27 cellular contexts compared by ENCODE assay signal in the genomic region with DNA sequence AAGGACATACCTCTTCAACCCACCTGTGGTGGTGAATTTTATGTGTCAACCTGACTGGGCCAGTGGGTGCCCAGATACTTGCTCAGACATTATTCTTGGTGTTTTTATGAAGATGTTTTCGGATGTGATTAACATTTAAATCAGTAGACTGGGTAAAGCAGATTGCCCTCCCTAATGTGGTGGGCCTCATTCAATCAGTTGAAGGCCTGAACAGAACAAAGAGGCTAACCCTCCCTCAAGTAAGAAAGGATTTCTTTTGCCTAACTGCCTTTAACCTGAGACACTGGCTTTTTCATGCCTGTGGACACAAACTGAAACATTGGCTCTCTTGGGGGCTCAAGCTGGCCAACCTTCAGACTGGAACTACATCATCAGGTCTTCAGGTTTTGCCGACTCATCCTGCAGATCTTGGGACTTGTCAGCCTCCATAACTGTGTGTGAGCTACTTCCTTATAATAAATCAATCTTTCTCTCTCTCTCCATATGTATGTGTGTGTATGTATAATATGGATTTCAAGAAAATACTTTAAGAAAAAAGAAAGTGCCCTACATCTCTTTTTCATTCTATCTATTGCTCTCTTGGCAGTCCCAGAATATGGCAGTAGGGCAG. TPM values are rescaled to one million over a fixed set of nuclear protein-coding genes. Genes with fewer than 3 reads are reported as not detected.
DNase-seq lines count a peak whose midpoint lies in the region; ATAC-seq, FAIRE-seq and TF ChIP-seq lines count a peak whose summit lies in the region.
"Had no signal": no experiment of that assay in that cellular context is flagged by ENCODE, and none has a peak within 500 bp of the region (broad histone marks: within the 10 kb centered on the region; RNA-seq: fewer than 3 reads in every experiment).

No MANE protein-coding gene starts in this region.

- TF ChIP-seq EP300 in HepG2 (IDR thresholded peaks at IDR 0.05; ENCODE audit: low read depth in 2 of 2, low read length in 2 of 2) (no peak), HepG2 (CRISPR knock-in tag; IDR thresholded peaks at IDR 0.05; ENCODE audit: borderline replicate concordance) (no peak)

- H3K27me3 ChIP-seq in HepG2 (ENCODE audit: control insufficient read depth in 1 of 2, insufficient read depth in 2 of 2, low read length in 2 of 2) = no peaks in the 10 kb centered on the region
- H3K27me3 ChIP-seq in right lobe of liver = no peaks in the 10 kb centered on the region
- H3K27me3 ChIP-seq in WERI-Rb-1 (ENCODE audit: insufficient read depth, low read depth, severe bottlenecking) = no peaks in the 10 kb centered on the region
- no peaks in the 10 kb centered on the region for H3K27me3 ChIP-seq in left lung
- H3K27me3 ChIP-seq: BLaER1 treated with 17β-estradiol and CSF1 and Interleukin-3, amounts not matched to agents 10 nM and 100 nM had no signal

- no peak for FAIRE-seq in HepG2 (lab: Jason Lieb, UNC)
- FAIRE-seq: A204.1, RCC 7860 had no signal

- no peaks in the 10 kb centered on the region for H3K4me1 ChIP-seq in HepG2 (ENCODE audit: insufficient read depth, low read length)
- H3K4me1 ChIP-seq in right lobe of liver = no peaks in the 10 kb centered on the region
- no peaks in the 10 kb centered on the region for H3K4me1 ChIP-seq in left lung
- H3K4me1 ChIP-seq: HAP-1 had no signal

- POLR2A ChIA-PET in HepG2 (lab: Yijun Ruan, JAX) = no interaction called here

- ATAC-seq in HepG2 = no peak
- no peak for ATAC-seq in right lobe of liver
- no peak for ATAC-seq in left lung

- H3K36me3 ChIP-seq in HepG2 (replicated peaks in 1 of 2; ENCODE audit: control insufficient read depth in 1 of 2, insufficient read depth in 2 of 2, low read length in 2 of 2) = no peaks in the 10 kb centered on the region
- no peaks in the 10 kb centered on the region for H3K36me3 ChIP-seq in right lobe of liver
- H3K36me3 ChIP-seq in WERI-Rb-1 = no peaks in the 10 kb centered on the region
- H3K36me3 ChIP-seq in left lung = no peaks in the 10 kb centered on the region
- H3K36me3 ChIP-seq: BLaER1 treated with 17β-estradiol and CSF1 and Interleukin-3, amounts not matched to agents 10 nM and 100 nM; HAP-1 had no signal

- 31% methylated on average over 2 of the region's 2 CpGs for WGBS in HepG2 (ENCODE audit: low lambda C conversion rate)
- WGBS in right lobe of liver (ENCODE audit: insufficient coverage, low coverage, low lambda C conversion rate, missing lambda C conversion rate) = 80% methylated on average over 2 of the region's 2 CpGs

- DNase-seq in HepG2 (ENCODE audit: low spot score) (no peak), right lobe of liver (no peak), OCI-M1 (lab: John Stamatoyannopoulos, UW) (peak; percentile 73), choroid plexus epithelial cell (ENCODE audit: low read depth) (peak; percentile 1), WERI-Rb-1 (no peak), HPDE6-E6E7 (ENCODE audit: extremely low spot score) (no peak), left lung (no peak)
- DNase-seq: AML-193; CD4-positive, alpha-beta memory T cell; COR-L47; DMS53; Kasumi-1; NCI-H1048; NCI-H1417; NCI-H1694; NCI-H2029 treated with DMSO at 0.1 percent for 48 hours; NCI-H446 treated with DMSO at 0.1 percent for 48 hours; NCI-H526 treated with DMSO at 0.1 percent for 48 hours; SK-N-SH; SW 1271 had no signal

- H3K4me3 ChIP-seq in HepG2 (replicated peaks in 1 of 3; ENCODE audit: insufficient read depth in 1 of 3, low read depth in 2 of 3, low read length in 3 of 3) (no peak overlapping the region), right lobe of liver (no peak overlapping the region), choroid plexus epithelial cell (ENCODE audit: low read depth, low read length) (no peak overlapping the region), WERI-Rb-1 (ENCODE audit: low read depth, low read length) (no peak overlapping the region), left lung (no peak overlapping the region)
- H3K4me3 ChIP-seq: BLaER1 treated with 17β-estradiol and CSF1 and Interleukin-3, amounts not matched to agents 10 nM and 100 nM; GM23338; HAP-1 had no signal

- TF ChIP-seq RAD21 in HepG2 (CRISPR knock-in tag; IDR thresholded peaks at IDR 0.05) = no peak

- no peak overlapping the region for H3K9ac ChIP-seq in HepG2 (ENCODE audit: insufficient read depth, low read depth, low read length)
- H3K9ac ChIP-seq: BLaER1 treated with 17β-estradiol and CSF1 and Interleukin-3, amounts not matched to agents 10 nM and 100 nM; SK-N-SH had no signal

- no peak for TF ChIP-seq CTCF in HepG2 (CRISPR knock-in tag; IDR thresholded peaks at IDR 0.05)
- TF ChIP-seq CTCF in right lobe of liver (IDR thresholded peaks at IDR 0.05) = no peak
- no peak for TF ChIP-seq CTCF in choroid plexus epithelial cell (conservative IDR thresholded peaks at IDR 0.05; ENCODE audit: low read depth, low read length)
- no peak for TF ChIP-seq CTCF in WERI-Rb-1 (IDR thresholded peaks at IDR 0.05; ENCODE audit: low read depth, low read length)
- no peak for TF ChIP-seq CTCF in left lung (IDR thresholded peaks at IDR 0.05)

- no TSS peak for BruUV-seq in HepG2 (replicated peaks; lab: Mats Ljungman, UMichigan)

- H4K20me1 ChIP-seq in HepG2 (ENCODE audit: insufficient read depth, low read length) = no peaks in the 10 kb centered on the region
- H4K20me1 ChIP-seq: BLaER1 treated with 17β-estradiol and CSF1 and Interleukin-3, amounts not matched to agents 10 nM and 100 nM had no signal

- no peak overlapping the region for H2AFZ ChIP-seq in HepG2 (ENCODE audit: low read length)

- CTCF ChIA-PET in HepG2 (lab: Yijun Ruan, JAX; ENCODE audit: low intra/inter-chr PET ratio, low total read pairs) = no interaction called here

- no peaks in the 10 kb centered on the region for H3K79me2 ChIP-seq in HepG2 (ENCODE audit: insufficient read depth, low read length)

- no peak overlapping the region for H3K27ac ChIP-seq in HepG2 (ENCODE audit: extremely low read length, insufficient read depth, low read length)
- H3K27ac ChIP-seq in right lobe of liver = no peak overlapping the region
- no peak overlapping the region for H3K27ac ChIP-seq in WERI-Rb-1
- no peak overlapping the region for H3K27ac ChIP-seq in left lung
- H3K27ac ChIP-seq: BLaER1 treated with 17β-estradiol and CSF1 and Interleukin-3, amounts not matched to agents 10 nM and 100 nM had no signal

- H3K4me2 ChIP-seq in HepG2 (ENCODE audit: low read depth, low read length) = no peak overlapping the region
- H3K4me2 ChIP-seq: SK-N-SH had no signal

- H3K9me3 ChIP-seq in HepG2 (ENCODE audit: low read length) (no peaks in the 10 kb centered on the region), right lobe of liver (no peaks in the 10 kb centered on the region), WERI-Rb-1 (ENCODE audit: severe bottlenecking) (no peaks in the 10 kb centered on the region), left lung (no peaks in the 10 kb centered on the region)
- H3K9me3 ChIP-seq: BLaER1 treated with 17β-estradiol and CSF1 and Interleukin-3, amounts not matched to agents 10 nM and 100 nM; HAP-1; SK-N-SH had no signal

- intact Hi-C loops in HepG2 (cut with micrococcal nuclease; ENCODE audit: unreplicated experiment) = no loop called here
- intact Hi-C loops in right lobe of liver (cut with DNase I) = no loop called here
- intact Hi-C loops in left lung (cut with DNase I) = no loop called here

- in situ Hi-C loops in HepG2 (cut with HindIII; ENCODE audit: extremely low pct_ligation_motif_present, low pct_unique_long_range_greater_than_20kb) = no loop called here

- TF ChIP-seq POLR2A in HepG2 (IDR thresholded peaks at IDR 0.05; ENCODE audit: insufficient read depth in 1 of 2, low read depth in 2 of 2, low read length in 2 of 2) = no peak
- TF ChIP-seq POLR2A in right lobe of liver (IDR thresholded peaks at IDR 0.05) = no peak

TF ChIP-seq in HepG2, 621 proteins besides CTCF, POLR2A, EP300 and RAD21:
- TF ChIP-seq CHD4 (IDR thresholded peaks at IDR 0.05; ENCODE audit: borderline replicate concordance, low read length) = no peak
- TF ChIP-seq NFE2L2 (IDR thresholded peaks at IDR 0.05; ENCODE audit: low read length) = peak; percentile 29; the same call in 1 of the 2 replicates
- TF ChIP-seq NCOA1 (CRISPR knock-in tag; IDR thresholded peaks at IDR 0.05) = no peak
- TF ChIP-seq MBNL3 (CRISPR knock-in tag; conservative IDR thresholded peaks at IDR 0.05) = no peak
- TF ChIP-seq ZNF441 (CRISPR knock-in tag; IDR thresholded peaks at IDR 0.05; ENCODE audit: borderline replicate concordance) = no peak
- no peak for TF ChIP-seq IKZF1 (IDR thresholded peaks at IDR 0.05)
TF ChIP-seq in HepG2: peak in this region for 1.

RNA-seq across cellular contexts. Expression of a gene that starts 39.4 kb away (rescaled TPM):
- 0.04 and 0.20 TPM in 2 replicates for total RNA-seq in HepG2 (2016; rRNA removed; fragmentation: Illumina TruSeq; extraction: Trizol)
- total RNA-seq in HepG2 (2016; cell fraction: cytosol; rRNA removed; fragmentation: Illumina TruSeq; extraction: Trizol; ENCODE audit: low read depth) = 0.09 TPM in 1 of 2 replicates, not detected in the other
- total RNA-seq in HepG2 (2016; cell fraction: insoluble cytoplasmic fraction; rRNA removed; fragmentation: Illumina TruSeq; extraction: Trizol) = 0.06 TPM in 1 of 2 replicates, not detected in the other
- 0.06 and 0.10 TPM in 2 replicates for total RNA-seq in HepG2 (2016; cell fraction: membrane; rRNA removed; fragmentation: Illumina TruSeq; extraction: Trizol)
- total RNA-seq in HepG2 (2016; cell fraction: nucleus; rRNA removed; fragmentation: Illumina TruSeq; extraction: Trizol) = 0.19 TPM in 1 of 2 replicates, not detected in the other
- polyA plus RNA-seq in HepG2 (2011; rRNA removed) = 0.18 and 0.21 TPM in 2 replicates
- 0.07 and 0.10 TPM in 2 replicates for polyA plus RNA-seq in HepG2 (2011; cell fraction: cytosol; rRNA removed)
- polyA plus RNA-seq in HepG2 (2011; cell fraction: nucleus; rRNA removed) = 0.16 and 0.32 TPM in 2 replicates
- not detected in 2 replicates for polyA plus RNA-seq in HepG2 (2012)
- polyA plus RNA-seq in HepG2 (2016; cell fraction: cytosol; fragmentation: Illumina TruSeq; extraction: Trizol; ENCODE audit: low read depth) = not detected in 2 replicates
- not detected in 2 replicates for polyA plus RNA-seq in HepG2 (2016; cell fraction: insoluble cytoplasmic fraction; fragmentation: Illumina TruSeq; extraction: Trizol; ENCODE audit: low read depth)
- not detected in 2 replicates for polyA plus RNA-seq in HepG2 (2016; cell fraction: membrane; fragmentation: Illumina TruSeq; extraction: Trizol; ENCODE audit: low read depth)
- polyA plus RNA-seq in HepG2 (2016; cell fraction: nucleus; fragmentation: Illumina TruSeq; extraction: Trizol; ENCODE audit: insufficient read depth, low read depth) = 0.19 and 0.32 TPM in 2 replicates
- not detected in 2 replicates for polyA minus RNA-seq in HepG2 (2011; rRNA and poly(A)+ RNA removed; ENCODE audit: low replicate concordance)
- polyA minus RNA-seq in HepG2 (2011; cell fraction: cytosol; rRNA and poly(A)+ RNA removed) = not detected in 2 replicates
- polyA minus RNA-seq in HepG2 (2011; cell fraction: nucleus; rRNA and poly(A)+ RNA removed) = not detected in 2 replicates
- total RNA-seq in right lobe of liver = 1 to 10 TPM in 2 of 6 experiments, under 1 TPM in 4; 0.37 to 1.9 (median 0.53) TPM
- 1 to 10 TPM; 3.6 to 7.9 TPM for total RNA-seq in left lung
- total RNA-seq: G401, M059J had no signal
- polyA plus RNA-seq: CD4-positive, alpha-beta memory T cell had no signal

Comparison
In these comparisons a context has a peak if more than half of its experiments do, and no peak if none do; other contexts are left out.
1. DNase-seq: peak in OCI-M1 (single experiment) and choroid plexus epithelial cell (single experiment); none in HepG2 (single experiment), right lobe of liver (0 of 3), WERI-Rb-1 (single experiment), HPDE6-E6E7 (single experiment) and left lung (0 of 2).